ENCODE assay signal across 22 cellular contexts in the genomic region with DNA sequence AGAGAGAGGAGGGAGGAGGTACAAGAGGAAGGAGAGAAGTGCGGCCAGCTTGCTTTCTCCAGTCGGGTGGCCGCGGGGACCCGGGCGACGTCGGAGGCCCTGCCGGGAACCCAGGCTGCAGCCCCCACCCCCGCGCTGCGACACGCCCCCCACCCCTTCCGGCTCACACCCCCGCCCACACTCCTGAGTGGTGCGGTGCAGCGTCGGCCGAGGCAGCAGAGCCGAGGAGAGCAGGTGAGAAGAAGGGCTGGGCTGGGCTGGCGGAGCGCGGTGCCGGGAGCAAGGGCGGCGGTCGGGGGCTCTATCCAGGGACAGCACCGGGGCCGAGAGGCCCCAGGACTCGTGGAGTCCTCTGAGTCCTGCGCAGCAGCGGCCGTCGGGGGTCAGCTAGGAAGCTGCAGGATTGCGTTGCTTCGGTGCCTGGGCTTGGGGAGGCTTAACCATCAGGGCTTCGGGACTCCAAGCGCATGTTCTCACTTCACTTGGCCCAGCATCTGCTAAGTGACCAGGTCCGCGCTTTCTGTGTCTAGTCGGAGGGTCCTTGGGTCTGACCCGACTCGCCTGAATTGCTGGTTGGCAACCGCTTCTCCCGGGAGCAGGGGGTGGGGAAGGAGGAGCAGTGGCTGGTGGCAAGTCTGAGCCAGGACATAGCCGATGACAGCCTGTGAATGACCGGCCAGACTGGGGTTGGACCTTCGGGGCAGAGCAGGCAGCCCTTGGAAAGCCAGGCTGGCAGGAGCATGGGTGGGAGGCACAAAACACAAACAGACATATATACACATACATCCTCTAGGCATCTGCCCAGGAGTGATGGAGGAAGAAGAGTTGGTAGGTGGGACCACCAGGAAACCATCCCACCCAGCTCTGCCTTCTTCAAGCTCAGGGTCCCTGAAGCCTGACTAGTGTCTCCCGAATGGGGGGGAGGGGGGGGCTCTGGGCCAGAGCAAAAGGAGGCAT. TPM values are rescaled to one million over a fixed set of nuclear protein-coding genes. Genes with fewer than 3 reads are reported as not detected.
DNase-seq lines count a peak whose midpoint lies in the region; TF ChIP-seq lines count a peak whose summit lies in the region.
"Had no signal": no experiment of that assay in that cellular context is flagged by ENCODE, and none has a peak within 500 bp of the region (broad histone marks: within the 10 kb centered on the region; RNA-seq: fewer than 3 reads in every experiment).

No MANE protein-coding gene starts in this region.

- peaks cover 0 to 32% (median 15%) of the 10 kb centered on the region in 6 donors for H3K4me1 ChIP-seq in spleen
- H3K4me1 ChIP-seq in CD4-positive, alpha-beta memory T cell (ENCODE audit: insufficient read depth, low read length): no peaks in the 10 kb centered on the region
- peaks cover 6% of the 10 kb centered on the region for H3K4me1 ChIP-seq in smooth muscle cell (ENCODE audit: low read depth)

- H3F3A ChIP-seq in smooth muscle cell (ENCODE audit: low read depth): no peaks in the 10 kb centered on the region

- H4K20me1 ChIP-seq in smooth muscle cell (ENCODE audit: low read depth): no peaks in the 10 kb centered on the region

- POLR2A ChIA-PET in CD4-positive, alpha-beta memory T cell (lab: Charles Lee; ENCODE audit: partially characterized antibody): no interaction called here

- H3K4me3 ChIP-seq in iPS-18c (ENCODE audit: insufficient read depth, low read depth, low read length): peak overlapping the region; percentile 34
- no peak overlapping the region for H3K4me3 ChIP-seq in spleen
- no peak overlapping the region for H3K4me3 ChIP-seq in CD4-positive, alpha-beta memory T cell (ENCODE audit: low read length in 2 of 2)
- no peak overlapping the region for H3K4me3 ChIP-seq in smooth muscle cell
- H3K4me3 ChIP-seq: GM12878, left lung, PC-9 had no signal

- no peak overlapping the region for H3K9ac ChIP-seq in smooth muscle cell (ENCODE audit: low read depth)

- peaks cover 0 to 13% (median 6%) of the 10 kb centered on the region in 8 donors for H3K9me3 Mint-ChIP-seq in CD4-positive, alpha-beta memory T cell
- H3K9me3 Mint-ChIP-seq: CD8-positive, alpha-beta T cell had no signal

- no peak overlapping the region for H3K4me3 Mint-ChIP-seq in CD4-positive, alpha-beta memory T cell
- H3K4me3 Mint-ChIP-seq: CD8-positive, alpha-beta T cell had no signal

- peaks cover 2 to 100% (median 69%) of the 10 kb centered on the region in 7 donors for H3K27me3 ChIP-seq in spleen (replicated peaks in 1 of 7)
- peaks cover 9% of the 10 kb centered on the region for H3K27me3 ChIP-seq in CD4-positive, alpha-beta memory T cell (ENCODE audit: insufficient read depth, low read length)
- H3K27me3 ChIP-seq in smooth muscle cell (ENCODE audit: low read depth): peaks cover 97% of the 10 kb centered on the region

- H3K27ac Mint-ChIP-seq in CD4-positive, alpha-beta memory T cell: no peak overlapping the region
- H3K27ac Mint-ChIP-seq: CD8-positive, alpha-beta T cell; progenitor cell of endocrine pancreas had no signal

- peaks cover 46 to 62% of the 10 kb centered on the region in 2 donors for H3K27me3 Mint-ChIP-seq in CD4-positive, alpha-beta memory T cell

- peaks cover 3 to 20% (median 5%) of the 10 kb centered on the region in 4 donors for H3K4me1 Mint-ChIP-seq in CD4-positive, alpha-beta memory T cell

- WGBS in spleen, 5 donors: 6 to 10% (median 9%) methylated on average over 38 to 49 of the region's 49 CpGs
- 22% methylated on average over 32 of the region's 49 CpGs for WGBS in smooth muscle cell (ENCODE audit: low lambda C conversion rate)

- intact Hi-C loops in spleen (cut with DNase I; ENCODE audit: low total_unique reads): no loop called here
- intact Hi-C loops in CD4-positive, alpha-beta memory T cell (cut with micrococcal nuclease): no loop called here

- TF ChIP-seq CTCF in spleen (IDR thresholded peaks at IDR 0.05 in 8 of 11, conservative IDR thresholded peaks at IDR 0.05 in 3 of 11): no peak
- TF ChIP-seq CTCF in smooth muscle cell (IDR thresholded peaks at IDR 0.05; ENCODE audit: borderline replicate concordance, insufficient read depth, poor library complexity, severe bottlenecking): no peak

- no peak for TF ChIP-seq POLR2A in spleen (IDR thresholded peaks at IDR 0.05)

- H3K4me2 ChIP-seq in smooth muscle cell: no peak overlapping the region
- H3K4me2 ChIP-seq: PC-9 had no signal

- H3K36me3 Mint-ChIP-seq in CD4-positive, alpha-beta memory T cell: no peaks in the 10 kb centered on the region
- H3K36me3 Mint-ChIP-seq: CD8-positive, alpha-beta T cell had no signal

- H3K79me2 ChIP-seq in smooth muscle cell (ENCODE audit: low read depth): no peaks in the 10 kb centered on the region

- peak; percentile 56 for DNase-seq in NCI-H82 (lab: John Stamatoyannopoulos, UW)
- DNase-seq in NCI-H82 treated with DMSO at 0.1 percent for 48 hours (lab: John Stamatoyannopoulos, UW; ENCODE audit: unreplicated experiment): no peak
- DNase-seq in NCI-H526 treated with DMSO at 0.1 percent for 48 hours (lab: John Stamatoyannopoulos, UW): peak; percentile 5
- peak; percentile 61 for DNase-seq in spleen
- no peak for DNase-seq in A172 (ENCODE audit: low spot score)
- no peak for DNase-seq in CD4-positive, alpha-beta memory T cell
- DNase-seq in smooth muscle cell (lab: John Stamatoyannopoulos, UW; ENCODE audit: unreplicated experiment): no peak
- DNase-seq: activated CD4-positive, alpha-beta T cell treated with anti-CD3 and anti-CD28 coated beads, Interleukin-2, amount 50 U/mL, for 48 hours; CD8-positive, alpha-beta T cell; central memory CD4-positive, alpha-beta T cell; effector CD8-positive, alpha-beta T cell; NCI-H1417 treated with DMSO at 0.1 percent for 48 hours; NCI-H446 treated with DMSO at 0.1 percent for 48 hours; PC-9; stimulated activated CD4-positive, alpha-beta T cell treated with anti-CD3 and anti-CD28 coated beads, Interleukin-12 subunit alpha, Interleukin-12 subunit beta, amount 100 ng/mL, for 4 hours had no signal

- CTCF ChIA-PET in CD4-positive, alpha-beta memory T cell (lab: Charles Lee; ENCODE audit: partially characterized antibody): no interaction called here

- no peaks in the 10 kb centered on the region for H3K9me3 ChIP-seq in iPS-18c (ENCODE audit: control insufficient read depth, insufficient read depth, low read length)
- peaks cover 0 to 18% (median 0%) of the 10 kb centered on the region in 8 donors for H3K9me3 ChIP-seq in spleen
- H3K9me3 ChIP-seq in CD4-positive, alpha-beta memory T cell (ENCODE audit: control insufficient read depth in 1 of 2, low read length in 2 of 2): no peaks in the 10 kb centered on the region
- no peaks in the 10 kb centered on the region for H3K9me3 ChIP-seq in smooth muscle cell (replicated peaks; ENCODE audit: low read depth)
- H3K9me3 ChIP-seq: left lung had no signal

- H3K27ac ChIP-seq in spleen: no peak overlapping the region
- no peak overlapping the region for H3K27ac ChIP-seq in CD4-positive, alpha-beta memory T cell (ENCODE audit: low read depth, low read length)
- H3K27ac ChIP-seq in smooth muscle cell (ENCODE audit: low read depth): no peak overlapping the region
- H3K27ac ChIP-seq: left lung, PC-9 had no signal

- H2AFZ ChIP-seq in smooth muscle cell (ENCODE audit: low read depth): no peak overlapping the region
- H2AFZ ChIP-seq: PC-9 had no signal

- H3K36me3 ChIP-seq in spleen (no peaks in the 10 kb centered on the region), smooth muscle cell (ENCODE audit: low read depth) (no peaks in the 10 kb centered on the region)
- no peaks in the 10 kb centered on the region for H3K36me3 ChIP-seq in CD4-positive, alpha-beta memory T cell (ENCODE audit: insufficient read depth, low read length)
- H3K36me3 ChIP-seq: left lung had no signal

RNA-seq across cellular contexts. Expression of a gene that starts 0.7 kb away (rescaled TPM):
- not detected for total RNA-seq in spleen
- not detected for polyA plus RNA-seq in spleen
- not detected in 2 replicates for total RNA-seq in A172 (2014; rRNA removed; shearing (Covaris generic))
- not detected for total RNA-seq in CD4-positive, alpha-beta memory T cell
- polyA plus RNA-seq in CD4-positive, alpha-beta memory T cell: not detected
- total RNA-seq in smooth muscle cell: not detected in 2 replicates
- polyA plus RNA-seq in smooth muscle cell: not detected in 2 replicates
- total RNA-seq: CD8-positive, alpha-beta T cell; fibroblast of lung; GM12878; left lung; LHCN-M2; PC-9; progenitor cell of endocrine pancreas had no signal
- polyA plus RNA-seq: adipose tissue, fibroblast of lung, GM12878 had no signal

RNA-seq across cellular contexts. Expression of a gene that starts 4.4 kb away (rescaled TPM):
- not detected for total RNA-seq in spleen
- not detected for polyA plus RNA-seq in spleen
- total RNA-seq in A172 (2014; rRNA removed; shearing (Covaris generic)): not detected in 2 replicates
- total RNA-seq in CD4-positive, alpha-beta memory T cell: not detected
- not detected for polyA plus RNA-seq in CD4-positive, alpha-beta memory T cell
- total RNA-seq in smooth muscle cell: not detected in 2 replicates
- polyA plus RNA-seq in smooth muscle cell: 0.46 TPM in 1 of 2 replicates, not detected in the other
- total RNA-seq: CD8-positive, alpha-beta T cell; fibroblast of lung; GM12878; left lung; LHCN-M2; PC-9; progenitor cell of endocrine pancreas had no signal
- polyA plus RNA-seq: fibroblast of lung, GM12878 had no signal

Comparison
In these comparisons a context has a peak if more than half of its experiments do, and no peak if none do; other contexts are left out.
1. DNase-seq: peak in NCI-H82 (single experiment), NCI-H526 treated with DMSO at 0.1 percent for 48 hours (single experiment) and spleen (single experiment); none in NCI-H82 treated with DMSO at 0.1 percent for 48 hours (single experiment), A172 (single experiment), CD4-positive, alpha-beta memory T cell (0 of 5) and smooth muscle cell (single experiment).